Comparison of ENCODE assay signal across 1 cellular context in the genomic region with DNA sequence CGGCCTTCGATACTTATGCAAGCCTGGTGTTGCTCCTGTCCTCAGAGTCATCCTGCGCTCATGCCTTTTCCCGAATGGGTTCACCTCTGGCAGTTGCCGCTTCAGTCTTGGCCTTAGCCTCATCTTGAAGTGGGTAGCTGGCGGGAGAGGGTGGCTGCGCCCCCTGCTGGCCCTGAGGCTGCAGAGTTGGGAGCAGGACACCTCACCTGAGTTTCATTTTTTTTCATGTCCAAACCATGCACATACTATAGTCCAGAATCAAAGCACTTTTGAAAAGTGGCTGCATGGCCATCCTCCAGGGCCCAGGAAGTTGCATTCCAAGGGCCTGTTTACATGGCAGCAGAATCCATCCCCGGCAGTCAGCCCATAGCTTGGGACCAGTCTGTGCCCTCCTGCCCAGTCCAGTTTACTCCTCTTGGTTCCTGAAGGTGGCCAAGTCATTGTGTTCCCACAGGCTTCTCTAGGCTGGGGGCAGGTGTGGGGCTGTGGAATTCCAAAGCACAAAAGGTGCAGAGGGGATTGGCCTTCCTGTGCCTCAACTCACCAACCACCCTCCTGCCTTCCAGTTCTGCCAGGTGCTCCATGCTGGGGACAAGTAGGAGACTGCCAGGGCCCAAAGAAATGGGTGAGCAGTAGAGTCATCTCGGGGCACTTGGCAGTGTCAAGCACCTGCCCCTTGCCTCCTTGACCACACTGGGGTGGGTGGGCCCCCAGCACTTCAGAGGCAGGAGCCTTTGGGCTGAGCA.
TF ChIP-seq lines count a peak whose summit lies in the region.

No MANE protein-coding gene starts in this region.

TF ChIP-seq in SK-N-SH treated with all-trans-retinoic acid at 6 μM for 48 hours, 23 proteins besides CTCF, POLR2A, EP300 and RAD21 (continued from another document):
- TF ChIP-seq, protein P1, sequence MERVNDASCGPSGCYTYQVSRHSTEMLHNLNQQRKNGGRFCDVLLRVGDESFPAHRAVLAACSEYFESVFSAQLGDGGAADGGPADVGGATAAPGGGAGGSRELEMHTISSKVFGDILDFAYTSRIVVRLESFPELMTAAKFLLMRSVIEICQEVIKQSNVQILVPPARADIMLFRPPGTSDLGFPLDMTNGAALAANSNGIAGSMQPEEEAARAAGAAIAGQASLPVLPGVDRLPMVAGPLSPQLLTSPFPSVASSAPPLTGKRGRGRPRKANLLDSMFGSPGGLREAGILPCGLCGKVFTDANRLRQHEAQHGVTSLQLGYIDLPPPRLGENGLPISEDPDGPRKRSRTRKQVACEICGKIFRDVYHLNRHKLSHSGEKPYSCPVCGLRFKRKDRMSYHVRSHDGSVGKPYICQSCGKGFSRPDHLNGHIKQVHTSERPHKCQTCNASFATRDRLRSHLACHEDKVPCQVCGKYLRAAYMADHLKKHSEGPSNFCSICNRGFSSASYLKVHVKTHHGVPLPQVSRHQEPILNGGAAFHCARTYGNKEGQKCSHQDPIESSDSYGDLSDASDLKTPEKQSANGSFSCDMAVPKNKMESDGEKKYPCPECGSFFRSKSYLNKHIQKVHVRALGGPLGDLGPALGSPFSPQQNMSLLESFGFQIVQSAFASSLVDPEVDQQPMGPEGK (CRISPR knock-in tag; IDR thresholded peaks at IDR 0.05; ENCODE audit: borderline replicate concordance), result no peak
- no peak for TF ChIP-seq OSR1 (CRISPR knock-in tag; IDR thresholded peaks at IDR 0.05)
